Comparison of ENCODE assay signal across 1 cellular context in the genomic region with DNA sequence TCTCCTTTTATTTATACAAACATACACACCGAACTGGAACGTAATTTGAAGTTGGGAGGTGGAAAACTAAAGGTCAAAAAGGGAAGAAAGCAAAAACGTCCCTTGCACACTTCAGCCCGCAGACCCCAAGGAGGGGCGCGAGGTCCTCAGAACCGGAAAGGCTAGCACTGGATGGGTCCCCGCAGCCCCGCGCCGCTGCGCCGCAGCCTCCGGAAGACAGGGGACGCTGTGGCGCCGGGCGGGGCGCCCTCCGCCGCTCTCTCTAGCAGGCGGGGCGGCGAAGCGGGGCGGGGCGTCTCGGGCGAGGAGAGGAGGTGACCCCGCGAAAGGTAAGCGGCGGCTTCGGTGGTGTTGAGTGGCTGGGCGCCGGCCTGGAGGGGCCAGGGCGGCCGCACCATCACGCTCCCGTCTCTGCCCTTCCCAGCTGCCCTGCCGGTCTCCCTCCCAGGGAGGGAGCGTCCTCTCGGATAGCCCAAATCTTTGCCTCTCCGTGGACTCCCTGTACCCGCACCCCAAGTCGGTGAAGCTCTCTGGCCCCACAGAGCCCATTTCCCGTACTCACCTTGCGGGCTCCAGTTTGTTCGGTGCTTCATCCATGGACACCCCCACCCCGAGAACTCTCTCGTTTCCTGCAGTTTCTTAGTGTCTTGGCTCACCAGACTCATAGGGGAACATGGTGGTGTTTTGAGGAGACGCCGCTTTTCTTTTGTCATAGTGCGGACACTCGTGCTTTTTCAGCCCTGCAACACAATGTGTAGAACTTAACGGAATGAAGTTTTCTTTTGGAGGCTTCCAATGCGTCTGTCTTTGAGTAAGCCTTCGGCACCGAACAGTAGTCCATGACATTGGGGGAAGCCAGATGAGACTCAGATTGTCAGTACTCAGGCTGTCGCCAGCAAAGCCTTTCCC.
TF ChIP-seq lines count a peak whose summit lies in the region.

Gene SMIM8, plus strand, starts transcription at position 285 of the 909 bp plus-strand sequence. CDS start 14,444 bp downstream, outside the sequence.

TF ChIP-seq in HepG2, 621 proteins besides CTCF, POLR2A, EP300 and RAD21 (continued from another document and continues in another):
- TF ChIP-seq, protein P1, sequence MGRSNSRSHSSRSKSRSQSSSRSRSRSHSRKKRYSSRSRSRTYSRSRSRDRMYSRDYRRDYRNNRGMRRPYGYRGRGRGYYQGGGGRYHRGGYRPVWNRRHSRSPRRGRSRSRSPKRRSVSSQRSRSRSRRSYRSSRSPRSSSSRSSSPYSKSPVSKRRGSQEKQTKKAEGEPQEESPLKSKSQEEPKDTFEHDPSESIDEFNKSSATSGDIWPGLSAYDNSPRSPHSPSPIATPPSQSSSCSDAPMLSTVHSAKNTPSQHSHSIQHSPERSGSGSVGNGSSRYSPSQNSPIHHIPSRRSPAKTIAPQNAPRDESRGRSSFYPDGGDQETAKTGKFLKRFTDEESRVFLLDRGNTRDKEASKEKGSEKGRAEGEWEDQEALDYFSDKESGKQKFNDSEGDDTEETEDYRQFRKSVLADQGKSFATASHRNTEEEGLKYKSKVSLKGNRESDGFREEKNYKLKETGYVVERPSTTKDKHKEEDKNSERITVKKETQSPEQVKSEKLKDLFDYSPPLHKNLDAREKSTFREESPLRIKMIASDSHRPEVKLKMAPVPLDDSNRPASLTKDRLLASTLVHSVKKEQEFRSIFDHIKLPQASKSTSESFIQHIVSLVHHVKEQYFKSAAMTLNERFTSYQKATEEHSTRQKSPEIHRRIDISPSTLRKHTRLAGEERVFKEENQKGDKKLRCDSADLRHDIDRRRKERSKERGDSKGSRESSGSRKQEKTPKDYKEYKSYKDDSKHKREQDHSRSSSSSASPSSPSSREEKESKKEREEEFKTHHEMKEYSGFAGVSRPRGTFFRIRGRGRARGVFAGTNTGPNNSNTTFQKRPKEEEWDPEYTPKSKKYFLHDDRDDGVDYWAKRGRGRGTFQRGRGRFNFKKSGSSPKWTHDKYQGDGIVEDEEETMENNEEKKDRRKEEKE (IDR thresholded peaks at IDR 0.05) = no peak
- peak; percentile 71; the same call in 1 of the 2 replicates for TF ChIP-seq ZNF724P (CRISPR knock-in tag; IDR thresholded peaks at IDR 0.05; ENCODE audit: borderline replicate concordance)
- peak; percentile 100 for TF ChIP-seq POGZ (CRISPR knock-in tag; IDR thresholded peaks at IDR 0.05)
- TF ChIP-seq ZNF839 (CRISPR knock-in tag; IDR thresholded peaks at IDR 0.05; ENCODE audit: borderline replicate concordance) = no peak
- TF ChIP-seq GABPB1 (CRISPR knock-in tag; IDR thresholded peaks at IDR 0.05) = peak; percentile 91
- TF ChIP-seq MZF1 (CRISPR knock-in tag; IDR thresholded peaks at IDR 0.05; ENCODE audit: borderline replicate concordance) = no peak
- TF ChIP-seq, protein P2, sequence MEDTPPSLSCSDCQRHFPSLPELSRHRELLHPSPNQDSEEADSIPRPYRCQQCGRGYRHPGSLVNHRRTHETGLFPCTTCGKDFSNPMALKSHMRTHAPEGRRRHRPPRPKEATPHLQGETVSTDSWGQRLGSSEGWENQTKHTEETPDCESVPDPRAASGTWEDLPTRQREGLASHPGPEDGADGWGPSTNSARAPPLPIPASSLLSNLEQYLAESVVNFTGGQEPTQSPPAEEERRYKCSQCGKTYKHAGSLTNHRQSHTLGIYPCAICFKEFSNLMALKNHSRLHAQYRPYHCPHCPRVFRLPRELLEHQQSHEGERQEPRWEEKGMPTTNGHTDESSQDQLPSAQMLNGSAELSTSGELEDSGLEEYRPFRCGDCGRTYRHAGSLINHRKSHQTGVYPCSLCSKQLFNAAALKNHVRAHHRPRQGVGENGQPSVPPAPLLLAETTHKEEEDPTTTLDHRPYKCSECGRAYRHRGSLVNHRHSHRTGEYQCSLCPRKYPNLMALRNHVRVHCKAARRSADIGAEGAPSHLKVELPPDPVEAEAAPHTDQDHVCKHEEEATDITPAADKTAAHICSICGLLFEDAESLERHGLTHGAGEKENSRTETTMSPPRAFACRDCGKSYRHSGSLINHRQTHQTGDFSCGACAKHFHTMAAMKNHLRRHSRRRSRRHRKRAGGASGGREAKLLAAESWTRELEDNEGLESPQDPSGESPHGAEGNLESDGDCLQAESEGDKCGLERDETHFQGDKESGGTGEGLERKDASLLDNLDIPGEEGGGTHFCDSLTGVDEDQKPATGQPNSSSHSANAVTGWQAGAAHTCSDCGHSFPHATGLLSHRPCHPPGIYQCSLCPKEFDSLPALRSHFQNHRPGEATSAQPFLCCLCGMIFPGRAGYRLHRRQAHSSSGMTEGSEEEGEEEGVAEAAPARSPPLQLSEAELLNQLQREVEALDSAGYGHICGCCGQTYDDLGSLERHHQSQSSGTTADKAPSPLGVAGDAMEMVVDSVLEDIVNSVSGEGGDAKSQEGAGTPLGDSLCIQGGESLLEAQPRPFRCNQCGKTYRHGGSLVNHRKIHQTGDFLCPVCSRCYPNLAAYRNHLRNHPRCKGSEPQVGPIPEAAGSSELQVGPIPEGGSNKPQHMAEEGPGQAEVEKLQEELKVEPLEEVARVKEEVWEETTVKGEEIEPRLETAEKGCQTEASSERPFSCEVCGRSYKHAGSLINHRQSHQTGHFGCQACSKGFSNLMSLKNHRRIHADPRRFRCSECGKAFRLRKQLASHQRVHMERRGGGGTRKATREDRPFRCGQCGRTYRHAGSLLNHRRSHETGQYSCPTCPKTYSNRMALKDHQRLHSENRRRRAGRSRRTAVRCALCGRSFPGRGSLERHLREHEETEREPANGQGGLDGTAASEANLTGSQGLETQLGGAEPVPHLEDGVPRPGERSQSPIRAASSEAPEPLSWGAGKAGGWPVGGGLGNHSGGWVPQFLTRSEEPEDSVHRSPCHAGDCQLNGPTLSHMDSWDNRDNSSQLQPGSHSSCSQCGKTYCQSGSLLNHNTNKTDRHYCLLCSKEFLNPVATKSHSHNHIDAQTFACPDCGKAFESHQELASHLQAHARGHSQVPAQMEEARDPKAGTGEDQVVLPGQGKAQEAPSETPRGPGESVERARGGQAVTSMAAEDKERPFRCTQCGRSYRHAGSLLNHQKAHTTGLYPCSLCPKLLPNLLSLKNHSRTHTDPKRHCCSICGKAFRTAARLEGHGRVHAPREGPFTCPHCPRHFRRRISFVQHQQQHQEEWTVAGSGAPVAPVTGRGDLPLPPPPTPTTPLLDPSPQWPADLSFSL (CRISPR knock-in tag; IDR thresholded peaks at IDR 0.05) = no peak
- TF ChIP-seq FOXK1 (CRISPR knock-in tag; IDR thresholded peaks at IDR 0.05; ENCODE audit: borderline replicate concordance, low read depth) = peak; percentile 48; the same call in 1 of the 2 replicates
- TF ChIP-seq ZNF124 (CRISPR knock-in tag; IDR thresholded peaks at IDR 0.05) = 0 out of 2 replicates have a peak, but pooled peaks have one; percentile 46
- TF ChIP-seq CBFB (CRISPR knock-in tag; IDR thresholded peaks at IDR 0.05) = peak; percentile 86
- TF ChIP-seq FOXA1 (IDR thresholded peaks at IDR 0.05) = no peak
- no peak for TF ChIP-seq FOXA1 (CRISPR knock-in tag; IDR thresholded peaks at IDR 0.05)
- no peak for TF ChIP-seq U2AF2 (IDR thresholded peaks at IDR 0.05; ENCODE audit: low read depth, low read length)
- TF ChIP-seq NR2C2 (CRISPR knock-in tag; IDR thresholded peaks at IDR 0.05; ENCODE audit: borderline replicate concordance) = peak; percentile 81
- TF ChIP-seq ZSCAN29 (CRISPR knock-in tag; conservative IDR thresholded peaks at IDR 0.05) = no peak
- TF ChIP-seq XBP1 (CRISPR knock-in tag; IDR thresholded peaks at IDR 0.05) = peak; percentile 26; the same call in 1 of the 2 replicates
- TF ChIP-seq, protein P3, sequence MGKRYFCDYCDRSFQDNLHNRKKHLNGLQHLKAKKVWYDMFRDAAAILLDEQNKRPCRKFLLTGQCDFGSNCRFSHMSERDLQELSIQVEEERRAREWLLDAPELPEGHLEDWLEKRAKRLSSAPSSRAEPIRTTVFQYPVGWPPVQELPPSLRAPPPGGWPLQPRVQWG (CRISPR knock-in tag; IDR thresholded peaks at IDR 0.05; ENCODE audit: borderline replicate concordance, low read depth) = no peak
- TF ChIP-seq NKX3-1 (CRISPR knock-in tag; IDR thresholded peaks at IDR 0.05) = peak; percentile 79
- peak; percentile 50 for TF ChIP-seq PITX1 (CRISPR knock-in tag; IDR thresholded peaks at IDR 0.05)
- no peak for TF ChIP-seq GTF3A (CRISPR knock-in tag; conservative IDR thresholded peaks at IDR 0.05)
- TF ChIP-seq KLF6 (CRISPR knock-in tag; IDR thresholded peaks at IDR 0.05) = peak; percentile 85
- no peak for TF ChIP-seq EZH2 (conservative IDR thresholded peaks at IDR 0.05; ENCODE audit: low read depth, low read length)
- TF ChIP-seq REL (CRISPR knock-in tag; conservative IDR thresholded peaks at IDR 0.05) = peak; percentile 74; the same call in 1 of the 2 replicates
- TF ChIP-seq EED (CRISPR knock-in tag; IDR thresholded peaks at IDR 0.05) = peak; percentile 87; the same call in 1 of the 2 replicates
- TF ChIP-seq, protein P4, sequence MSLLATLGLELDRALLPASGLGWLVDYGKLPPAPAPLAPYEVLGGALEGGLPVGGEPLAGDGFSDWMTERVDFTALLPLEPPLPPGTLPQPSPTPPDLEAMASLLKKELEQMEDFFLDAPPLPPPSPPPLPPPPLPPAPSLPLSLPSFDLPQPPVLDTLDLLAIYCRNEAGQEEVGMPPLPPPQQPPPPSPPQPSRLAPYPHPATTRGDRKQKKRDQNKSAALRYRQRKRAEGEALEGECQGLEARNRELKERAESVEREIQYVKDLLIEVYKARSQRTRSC (CRISPR knock-in tag; IDR thresholded peaks at IDR 0.05; ENCODE audit: low read depth) = no peak
- TF ChIP-seq SMAD9 (CRISPR knock-in tag; IDR thresholded peaks at IDR 0.05) = 0 out of 2 replicates have a peak, but pooled peaks have one; percentile 50
- TF ChIP-seq, protein P5, sequence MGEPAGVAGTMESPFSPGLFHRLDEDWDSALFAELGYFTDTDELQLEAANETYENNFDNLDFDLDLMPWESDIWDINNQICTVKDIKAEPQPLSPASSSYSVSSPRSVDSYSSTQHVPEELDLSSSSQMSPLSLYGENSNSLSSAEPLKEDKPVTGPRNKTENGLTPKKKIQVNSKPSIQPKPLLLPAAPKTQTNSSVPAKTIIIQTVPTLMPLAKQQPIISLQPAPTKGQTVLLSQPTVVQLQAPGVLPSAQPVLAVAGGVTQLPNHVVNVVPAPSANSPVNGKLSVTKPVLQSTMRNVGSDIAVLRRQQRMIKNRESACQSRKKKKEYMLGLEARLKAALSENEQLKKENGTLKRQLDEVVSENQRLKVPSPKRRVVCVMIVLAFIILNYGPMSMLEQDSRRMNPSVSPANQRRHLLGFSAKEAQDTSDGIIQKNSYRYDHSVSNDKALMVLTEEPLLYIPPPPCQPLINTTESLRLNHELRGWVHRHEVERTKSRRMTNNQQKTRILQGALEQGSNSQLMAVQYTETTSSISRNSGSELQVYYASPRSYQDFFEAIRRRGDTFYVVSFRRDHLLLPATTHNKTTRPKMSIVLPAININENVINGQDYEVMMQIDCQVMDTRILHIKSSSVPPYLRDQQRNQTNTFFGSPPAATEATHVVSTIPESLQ (CRISPR knock-in tag; conservative IDR thresholded peaks at IDR 0.05) = no peak
- TF ChIP-seq HOXA9 (CRISPR knock-in tag; IDR thresholded peaks at IDR 0.05; ENCODE audit: borderline replicate concordance) = no peak
- TF ChIP-seq ZFP37 (CRISPR knock-in tag; IDR thresholded peaks at IDR 0.05; ENCODE audit: borderline replicate concordance) = peak; percentile 92; the same call in 1 of the 2 replicates
- TF ChIP-seq ZSCAN20 (CRISPR knock-in tag; IDR thresholded peaks at IDR 0.05; ENCODE audit: borderline replicate concordance) = no peak
- TF ChIP-seq ZFP36L1 (CRISPR knock-in tag; IDR thresholded peaks at IDR 0.05) = no peak
- no peak for TF ChIP-seq NFE2 (CRISPR knock-in tag; IDR thresholded peaks at IDR 0.05)
- TF ChIP-seq ZNF33A (CRISPR knock-in tag; IDR thresholded peaks at IDR 0.05; ENCODE audit: borderline replicate concordance) = no peak
- peak; percentile 52; the same call in 1 of the 2 replicates for TF ChIP-seq CBX5 (CRISPR knock-in tag; IDR thresholded peaks at IDR 0.05; ENCODE audit: borderline replicate concordance)
- TF ChIP-seq ATAD3A (CRISPR knock-in tag; IDR thresholded peaks at IDR 0.05) = no peak
- TF ChIP-seq ARID4A (CRISPR knock-in tag; IDR thresholded peaks at IDR 0.05; ENCODE audit: borderline replicate concordance) = peak; percentile 88
- no peak for TF ChIP-seq ZFP41 (CRISPR knock-in tag; IDR thresholded peaks at IDR 0.05; ENCODE audit: borderline replicate concordance)
- TF ChIP-seq, protein P6, sequence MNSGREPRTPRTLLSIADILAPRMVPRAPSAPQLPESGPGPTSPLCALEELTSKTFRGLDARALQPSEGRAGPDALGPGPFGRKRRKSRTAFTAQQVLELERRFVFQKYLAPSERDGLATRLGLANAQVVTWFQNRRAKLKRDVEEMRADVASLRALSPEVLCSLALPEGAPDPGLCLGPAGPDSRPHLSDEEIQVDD (CRISPR knock-in tag; IDR thresholded peaks at IDR 0.05; ENCODE audit: borderline replicate concordance) = no peak
- TF ChIP-seq HES4 (CRISPR knock-in tag; IDR thresholded peaks at IDR 0.05; ENCODE audit: borderline replicate concordance) = peak; percentile 60; the same call in 1 of the 2 replicates
- peak; percentile 15 for TF ChIP-seq TEAD3 (CRISPR knock-in tag; optimal IDR thresholded peaks at IDR 0.05; ENCODE audit: borderline replicate concordance)
- peak; percentile 61 for TF ChIP-seq CCAR2 (optimal IDR thresholded peaks at IDR 0.05; ENCODE audit: low read depth, low read length)
- peak; percentile 61 for TF ChIP-seq HNRNPLL (IDR thresholded peaks at IDR 0.05; ENCODE audit: low read depth, low read length, poor library complexity, severe bottlenecking)
- no peak for TF ChIP-seq SMARCC2 (IDR thresholded peaks at IDR 0.05)
- no peak for TF ChIP-seq ARNT (IDR thresholded peaks at IDR 0.05)
- TF ChIP-seq MIER3 (CRISPR knock-in tag; IDR thresholded peaks at IDR 0.05; ENCODE audit: borderline replicate concordance) = peak; percentile 52; the same call in 1 of the 2 replicates
